6 cellular contexts compared by ENCODE assay signal in the genomic region with DNA sequence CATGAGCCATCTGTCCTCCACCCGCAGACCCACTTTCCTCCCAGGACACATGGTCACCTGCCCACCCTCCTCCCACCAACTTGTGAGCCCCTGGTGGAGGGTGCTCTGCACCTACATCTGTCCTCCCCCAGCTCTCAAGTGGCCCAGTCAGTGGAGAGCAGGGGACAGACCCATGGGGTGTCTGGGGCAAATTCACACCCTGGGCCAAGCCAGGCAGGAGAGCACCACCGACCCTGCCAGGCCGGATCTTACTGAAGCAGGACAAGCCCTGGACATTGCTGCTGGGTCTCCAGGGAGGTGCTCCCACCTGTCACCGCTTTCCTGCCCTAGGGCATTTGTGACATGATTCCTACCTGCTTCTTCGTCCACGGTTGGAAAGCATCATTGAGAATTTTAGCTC.
"Had no signal": no experiment of that assay in that cellular context is flagged by ENCODE, and none has a peak within 500 bp of the region (broad histone marks: within the 10 kb centered on the region; RNA-seq: fewer than 3 reads in every experiment).

No MANE protein-coding gene starts in this region.

- H3K4me3 Mint-ChIP-seq: H9 had no signal

- H3K4me1 Mint-ChIP-seq: H9 had no signal

- H3K27ac ChIP-seq: GM23248 had no signal

- H3K4me3 ChIP-seq: GM23248, K562 had no signal

- H3K27ac Mint-ChIP-seq: H9 had no signal

- H2AFZ ChIP-seq: GM23248 had no signal

- ATAC-seq: K562 had no signal

- DNase-seq: GM23248, GOT3, H9, HCEC 1CT, IMR-90 had no signal
